Comparison of ENCODE assay signal across 9 cellular contexts in the genomic region with DNA sequence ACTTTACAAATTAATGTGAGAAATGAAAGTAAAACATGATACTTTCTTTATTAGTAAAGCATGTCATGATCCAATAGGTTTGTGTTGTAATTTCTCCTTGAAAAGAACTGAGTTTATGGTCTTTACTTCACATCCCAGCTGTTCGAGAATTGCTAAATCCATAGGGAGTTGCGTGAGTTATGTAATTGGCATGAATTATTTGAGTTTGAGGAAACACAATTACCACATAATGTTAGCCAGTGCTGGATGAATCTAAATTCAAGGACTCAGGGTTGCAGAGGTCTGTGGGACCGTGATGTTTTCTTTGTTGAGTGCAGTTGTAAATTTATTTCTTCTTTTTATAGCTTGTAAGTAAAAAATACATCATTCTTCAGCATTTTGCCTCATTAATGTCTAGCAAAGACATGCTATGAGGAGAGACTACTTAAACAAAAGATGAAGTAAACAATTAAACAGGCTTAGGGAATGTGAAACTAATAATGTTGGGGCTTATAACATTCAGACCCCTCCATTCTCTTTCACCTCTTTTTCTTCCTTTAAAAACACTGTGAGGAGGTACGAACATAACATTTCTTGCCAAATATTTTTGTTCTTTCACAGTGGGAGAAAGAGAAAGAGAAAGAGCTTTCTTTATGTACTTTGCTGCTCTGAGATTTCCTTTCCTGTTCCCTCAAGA.
A peak's percentile ranks its signal among the peaks of the same experiment; 100 is the strongest.
DNase-seq lines count a peak whose midpoint lies in the region; ATAC-seq, FAIRE-seq and TF ChIP-seq lines count a peak whose summit lies in the region.
"Had no signal": no experiment of that assay in that cellular context is flagged by ENCODE, and none has a peak within 500 bp of the region (broad histone marks: within the 10 kb centered on the region; RNA-seq: fewer than 3 reads in every experiment).

No MANE protein-coding gene starts in this region.

- no peak overlapping the region for H2BK12ac ChIP-seq in trophoblast cell (ENCODE audit: low read length)

- FAIRE-seq in pancreas (lab: Jason Lieb, UNC): no peak

- no peaks in the 10 kb centered on the region for H3K9me3 ChIP-seq in neural progenitor cell (ENCODE audit: low read depth)
- H3K9me3 ChIP-seq in pancreas: no peaks in the 10 kb centered on the region
- no peaks in the 10 kb centered on the region for H3K9me3 ChIP-seq in trophoblast cell (ENCODE audit: insufficient read depth, low read depth, low read length)

- intact Hi-C loops in activated T-helper 1 cell treated with anti-CD3 and anti-CD28 coated beads, Interleukin-12 subunit alpha, Interleukin-12 subunit beta, Interleukin-2, Interleukin-4 antibody, amounts not matched to agents 30 ng/mL and 10 ng/mL and 1 ng/mL, durations not matched to agents 14 hours and 24 hours and 36 hours (cut with micrococcal nuclease): no loop called here
- intact Hi-C loops in pancreas (cut with DNase I): no loop called here
- intact Hi-C loops in posterior cingulate gyrus (cut with DNase I): loop anchor here (5.0 kb wide), 1 partner anchor 37 kb away; no protein-coding TSS in a partner anchor

- peak; percentile 42 for DNase-seq in EL
- peak; percentile 86 for DNase-seq in HS-5 (ENCODE audit: low read depth)
- DNase-seq in caudate nucleus (lab: John Stamatoyannopoulos, UW): no peak
- DNase-seq in neural progenitor cell (ENCODE audit: low spot score): no peak
- DNase-seq in activated T-helper 1 cell treated with anti-CD3 and anti-CD28 coated beads, Interleukin-12 subunit alpha, Interleukin-12 subunit beta, Interleukin-2, Interleukin-4 antibody, amounts not matched to agents 30 ng/mL and 10 ng/mL and 1 ng/mL, durations not matched to agents 14 hours and 24 hours and 36 hours (ENCODE audit: low spot score): no peak
- no peak for DNase-seq in pancreas
- DNase-seq in trophoblast cell: no peak
- DNase-seq in posterior cingulate gyrus: no peak
- DNase-seq: activated CD8-positive, alpha-beta T cell treated with anti-CD3 and anti-CD28 coated beads for 36 hours had no signal

- 62 to 70% methylated on average over 4 of the region's 4 CpGs for WGBS in pancreas, 2 donors
- no CpG with 5 or more reads among the region's 4 CpGs for WGBS in trophoblast cell (ENCODE audit: extremely low coverage, insufficient coverage, insufficient read length)

- H3K27me3 Mint-ChIP-seq in neural progenitor cell (ENCODE audit: insufficient read depth, low read depth): peaks cover 2% of the 10 kb centered on the region
- H3K27me3 Mint-ChIP-seq in activated T-helper 1 cell treated with anti-CD3 and anti-CD28 coated beads, Interleukin-12 subunit alpha, Interleukin-12 subunit beta, Interleukin-2, Interleukin-4 antibody, amounts not matched to agents 30 ng/mL and 10 ng/mL and 1 ng/mL, durations not matched to agents 14 hours and 24 hours and 36 hours (ENCODE audit: insufficient read depth): no peaks in the 10 kb centered on the region

- no peak overlapping the region for H3K4me3 ChIP-seq in neural progenitor cell
- no peak overlapping the region for H3K4me3 ChIP-seq in pancreas
- H3K4me3 ChIP-seq in trophoblast cell (ENCODE audit: low read depth, low read length): no peak overlapping the region

- peaks cover 51% of the 10 kb centered on the region for H3F3A ChIP-seq in neural progenitor cell (ENCODE audit: low read depth)

- no peak overlapping the region for H4K12ac ChIP-seq in trophoblast cell (ENCODE audit: low read depth, low read length)

- no peak overlapping the region for H3K23ac ChIP-seq in trophoblast cell (ENCODE audit: low read length)

- peak overlapping the region; percentile 93 for H3K27ac Mint-ChIP-seq in neural progenitor cell
- no peak overlapping the region for H3K27ac Mint-ChIP-seq in activated T-helper 1 cell treated with anti-CD3 and anti-CD28 coated beads, Interleukin-12 subunit alpha, Interleukin-12 subunit beta, Interleukin-2, Interleukin-4 antibody, amounts not matched to agents 30 ng/mL and 10 ng/mL and 1 ng/mL, durations not matched to agents 14 hours and 24 hours and 36 hours
- H3K27ac Mint-ChIP-seq: activated CD8-positive, alpha-beta T cell treated with anti-CD3 and anti-CD28 coated beads for 36 hours had no signal

- no peak for ATAC-seq in pancreas
- ATAC-seq: activated CD8-positive, alpha-beta T cell treated with anti-CD3 and anti-CD28 coated beads for 36 hours had no signal

- no peaks in the 10 kb centered on the region for H3K27me3 ChIP-seq in neural progenitor cell
- no peaks in the 10 kb centered on the region for H3K27me3 ChIP-seq in pancreas
- H3K27me3 ChIP-seq in trophoblast cell (ENCODE audit: insufficient read depth, low read length): no peaks in the 10 kb centered on the region

- no peak overlapping the region for H3K18ac ChIP-seq in trophoblast cell (ENCODE audit: low read length)

- no peaks in the 10 kb centered on the region for H3K79me1 ChIP-seq in trophoblast cell (ENCODE audit: low read length)

- H3K9ac ChIP-seq in neural progenitor cell: no peak overlapping the region
- H3K9ac ChIP-seq in trophoblast cell (ENCODE audit: low read length): no peak overlapping the region

- TF ChIP-seq CTCF in neural progenitor cell (IDR thresholded peaks at IDR 0.05) (no peak), pancreas (IDR thresholded peaks at IDR 0.05) (no peak)

- H3K4me1 ChIP-seq in neural progenitor cell (peaks cover 39% of the 10 kb centered on the region), pancreas (no peaks in the 10 kb centered on the region), trophoblast cell (ENCODE audit: control insufficient read depth in 1 of 2, insufficient read depth in 2 of 2, low read length in 2 of 2) (no peaks in the 10 kb centered on the region)

- H2BK5ac ChIP-seq in trophoblast cell (ENCODE audit: low read depth, low read length, poor library complexity): no peak overlapping the region

- peak overlapping the region; percentile 95 for H3K27ac ChIP-seq in caudate nucleus (ENCODE audit: low read depth, low read length)
- H3K27ac ChIP-seq in neural progenitor cell: peak overlapping the region; percentile 78
- H3K27ac ChIP-seq in pancreas: no peak overlapping the region
- H3K27ac ChIP-seq in trophoblast cell (ENCODE audit: low read depth, low read length): no peak overlapping the region

- peaks cover 11% of the 10 kb centered on the region for H3K36me3 Mint-ChIP-seq in neural progenitor cell
- H3K36me3 Mint-ChIP-seq in activated T-helper 1 cell treated with anti-CD3 and anti-CD28 coated beads, Interleukin-12 subunit alpha, Interleukin-12 subunit beta, Interleukin-2, Interleukin-4 antibody, amounts not matched to agents 30 ng/mL and 10 ng/mL and 1 ng/mL, durations not matched to agents 14 hours and 24 hours and 36 hours (ENCODE audit: low read depth): no peaks in the 10 kb centered on the region

- H3K4ac ChIP-seq in trophoblast cell (ENCODE audit: low read depth, low read length): no peak overlapping the region

- no peak overlapping the region for H3K14ac ChIP-seq in trophoblast cell (ENCODE audit: low read length)

- H3K4me2 ChIP-seq in neural progenitor cell (peak overlapping the region; percentile 17), trophoblast cell (ENCODE audit: low read length) (no peak overlapping the region)

- no peak overlapping the region for H2AK5ac ChIP-seq in trophoblast cell (ENCODE audit: low read length)

- H3K36me3 ChIP-seq in neural progenitor cell: no peaks in the 10 kb centered on the region
- no peaks in the 10 kb centered on the region for H3K36me3 ChIP-seq in pancreas
- no peaks in the 10 kb centered on the region for H3K36me3 ChIP-seq in trophoblast cell (ENCODE audit: control insufficient read depth in 1 of 2, insufficient read depth in 2 of 2, low read length in 2 of 2)

- H2AFZ ChIP-seq in neural progenitor cell (replicated peaks): peak overlapping the region; percentile 51
- H2AFZ ChIP-seq in trophoblast cell (ENCODE audit: insufficient read depth, low read length, poor library complexity): no peak overlapping the region

- H4K91ac ChIP-seq in trophoblast cell (ENCODE audit: low read depth, low read length): no peak overlapping the region

- H3K9me3 Mint-ChIP-seq in neural progenitor cell: peaks cover 19% of the 10 kb centered on the region
- H3K9me3 Mint-ChIP-seq in activated T-helper 1 cell treated with anti-CD3 and anti-CD28 coated beads, Interleukin-12 subunit alpha, Interleukin-12 subunit beta, Interleukin-2, Interleukin-4 antibody, amounts not matched to agents 30 ng/mL and 10 ng/mL and 1 ng/mL, durations not matched to agents 14 hours and 24 hours and 36 hours: no peaks in the 10 kb centered on the region
- H3K9me3 Mint-ChIP-seq: activated CD8-positive, alpha-beta T cell treated with anti-CD3 and anti-CD28 coated beads for 36 hours had no signal

- H3K79me2 ChIP-seq in neural progenitor cell (ENCODE audit: low read depth): peaks cover 72% of the 10 kb centered on the region
- H3K79me2 ChIP-seq in trophoblast cell (ENCODE audit: control insufficient read depth, insufficient read depth, low read length, poor library complexity): no peaks in the 10 kb centered on the region

- H4K20me1 ChIP-seq in neural progenitor cell (ENCODE audit: low read depth): no peaks in the 10 kb centered on the region

- peaks cover 16% of the 10 kb centered on the region for H3K4me1 Mint-ChIP-seq in neural progenitor cell
- H3K4me1 Mint-ChIP-seq in activated T-helper 1 cell treated with anti-CD3 and anti-CD28 coated beads, Interleukin-12 subunit alpha, Interleukin-12 subunit beta, Interleukin-2, Interleukin-4 antibody, amounts not matched to agents 30 ng/mL and 10 ng/mL and 1 ng/mL, durations not matched to agents 14 hours and 24 hours and 36 hours (ENCODE audit: low read depth): no peaks in the 10 kb centered on the region

- H4K8ac ChIP-seq in trophoblast cell (ENCODE audit: low read depth, low read length): no peak overlapping the region

- H3K4me3 Mint-ChIP-seq in neural progenitor cell: no peak overlapping the region
- H3K4me3 Mint-ChIP-seq in activated T-helper 1 cell treated with anti-CD3 and anti-CD28 coated beads, Interleukin-12 subunit alpha, Interleukin-12 subunit beta, Interleukin-2, Interleukin-4 antibody, amounts not matched to agents 30 ng/mL and 10 ng/mL and 1 ng/mL, durations not matched to agents 14 hours and 24 hours and 36 hours: no peak overlapping the region
- H3K4me3 Mint-ChIP-seq: activated CD8-positive, alpha-beta T cell treated with anti-CD3 and anti-CD28 coated beads for 36 hours had no signal

- no peak overlapping the region for H2BK120ac ChIP-seq in trophoblast cell (ENCODE audit: insufficient read depth, low read length, poor library complexity)

Comparison
In these comparisons a context has a peak if more than half of its experiments do, and no peak if none do; other contexts are left out.
1. DNase-seq: peak in EL (single experiment) and HS-5 (single experiment); none in caudate nucleus (0 of 61), neural progenitor cell (single experiment), activated T-helper 1 cell treated with anti-CD3 and anti-CD28 coated beads, Interleukin-12 subunit alpha, Interleukin-12 subunit beta, Interleukin-2, Interleukin-4 antibody, amounts not matched to agents 30 ng/mL and 10 ng/mL and 1 ng/mL, durations not matched to agents 14 hours and 24 hours and 36 hours (single experiment), pancreas (0 of 6), trophoblast cell (0 of 2) and posterior cingulate gyrus (0 of 10).
2. H3K27ac ChIP-seq: peak in caudate nucleus (single experiment) and neural progenitor cell (single experiment); none in pancreas (0 of 4) and trophoblast cell (single experiment).